14 cellular contexts compared by ENCODE assay signal in the genomic region with DNA sequence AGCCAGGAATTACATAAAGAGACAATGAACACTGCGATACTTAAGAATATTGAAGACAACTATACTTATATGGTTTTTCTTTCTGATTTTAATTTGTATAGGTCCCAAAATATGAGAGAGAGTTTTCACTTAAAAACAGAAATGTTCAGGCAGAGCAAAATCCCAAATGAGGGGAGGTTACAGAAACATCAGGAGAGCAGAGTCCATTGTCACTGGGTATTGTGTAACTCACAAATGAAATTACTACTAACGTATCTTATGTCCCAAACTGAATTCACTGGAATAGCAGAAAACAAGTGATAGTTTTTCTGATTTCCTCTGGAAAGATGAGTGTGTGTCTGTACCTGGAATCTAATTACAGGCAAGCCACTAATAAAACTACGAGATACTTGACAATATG.
"Had no signal": no experiment of that assay in that cellular context is flagged by ENCODE, and none has a peak within 500 bp of the region (broad histone marks: within the 10 kb centered on the region; RNA-seq: fewer than 3 reads in every experiment).

No MANE protein-coding gene starts in this region.

- DNase-seq: activated CD4-positive, alpha-beta memory T cell treated with anti-CD3 and anti-CD28 coated beads, Interleukin-2, amount 10 ng/mL, durations not matched to agents 7 days and 5 days; activated CD4-positive, alpha-beta T cell treated with anti-CD3 and anti-CD28 coated beads for 36 hours; activated effector memory CD4-positive, alpha-beta T cell treated with Interleukin-2 at 50 U/mL for 16 hours; activated naive CD4-positive, alpha-beta T cell treated with anti-CD3 and anti-CD28 coated beads, Interleukin-2, amount 50 U/mL, for 16 hours; activated T-cell treated with anti-CD3 and anti-CD28 coated beads, Interleukin-2, amount 50 U/mL, for 4 hours; adrenal gland; foreskin melanocyte; immature natural killer cell; midbrain; ovary had no signal

- H3K4me3 Mint-ChIP-seq: activated CD4-positive, alpha-beta memory T cell treated with anti-CD3 and anti-CD28 coated beads, Interleukin-2, amount 10 ng/mL, durations not matched to agents 7 days and 5 days; activated CD4-positive, alpha-beta T cell treated with anti-CD3 and anti-CD28 coated beads for 36 hours; activated T-cell treated with anti-CD3 and anti-CD28 coated beads, Interleukin-2, amount 50 U/mL, for 4 hours; immature natural killer cell; neural progenitor cell; stimulated activated naive CD8-positive, alpha-beta T cell treated with anti-CD3 and anti-CD28 coated beads, Interleukin-15, Interleukin-2, amounts not matched to agents 100 ng/mL and 50 ng/mL, for 24 hours; type B pancreatic cell had no signal

- H3K9me3 Mint-ChIP-seq: activated CD4-positive, alpha-beta memory T cell treated with anti-CD3 and anti-CD28 coated beads, Interleukin-2, amount 10 ng/mL, durations not matched to agents 7 days and 5 days; activated T-cell treated with anti-CD3 and anti-CD28 coated beads, Interleukin-2, amount 50 U/mL, for 4 hours; stimulated activated naive CD8-positive, alpha-beta T cell treated with anti-CD3 and anti-CD28 coated beads, Interleukin-15, Interleukin-2, amounts not matched to agents 100 ng/mL and 50 ng/mL, for 24 hours had no signal

- H3K27ac Mint-ChIP-seq: activated CD4-positive, alpha-beta memory T cell treated with anti-CD3 and anti-CD28 coated beads, Interleukin-2, amount 10 ng/mL, durations not matched to agents 7 days and 5 days; activated CD4-positive, alpha-beta T cell treated with anti-CD3 and anti-CD28 coated beads for 36 hours; immature natural killer cell; neural progenitor cell; stimulated activated naive CD8-positive, alpha-beta T cell treated with anti-CD3 and anti-CD28 coated beads, Interleukin-15, Interleukin-2, amounts not matched to agents 100 ng/mL and 50 ng/mL, for 24 hours; type B pancreatic cell had no signal

- H3K27me3 Mint-ChIP-seq: activated CD4-positive, alpha-beta memory T cell treated with anti-CD3 and anti-CD28 coated beads, Interleukin-2, amount 10 ng/mL, durations not matched to agents 7 days and 5 days; activated CD4-positive, alpha-beta T cell treated with anti-CD3 and anti-CD28 coated beads for 36 hours; stimulated activated naive CD8-positive, alpha-beta T cell treated with anti-CD3 and anti-CD28 coated beads, Interleukin-15, Interleukin-2, amounts not matched to agents 100 ng/mL and 50 ng/mL, for 24 hours; type B pancreatic cell had no signal

- H3K36me3 Mint-ChIP-seq: immature natural killer cell, neural progenitor cell, type B pancreatic cell had no signal

- H3K4me1 Mint-ChIP-seq: activated CD4-positive, alpha-beta memory T cell treated with anti-CD3 and anti-CD28 coated beads, Interleukin-2, amount 10 ng/mL, durations not matched to agents 7 days and 5 days; activated CD4-positive, alpha-beta T cell treated with anti-CD3 and anti-CD28 coated beads for 36 hours; immature natural killer cell; neural progenitor cell had no signal

- ATAC-seq: activated CD4-positive, alpha-beta T cell treated with anti-CD3 and anti-CD28 coated beads for 36 hours; activated T-cell treated with anti-CD3 and anti-CD28 coated beads, Interleukin-2, amount 50 U/mL, for 4 hours; sciatic nerve had no signal
